In genomic region chr6:75268121-75268987, GRCh38 we compare ENCODE assay signal across 10 cellular contexts. TPM values are rescaled to one million over a fixed set of nuclear protein-coding genes. Genes with fewer than 3 reads are reported as not detected.
A peak's percentile ranks its signal among the peaks of the same experiment; 100 is the strongest.
DNase-seq lines count a peak whose midpoint lies in the region; ATAC-seq and TF ChIP-seq lines count a peak whose summit lies in the region.
"Had no signal": no experiment of that assay in that cellular context is flagged by ENCODE, and none has a peak within 500 bp of the region (broad histone marks: within the 10 kb centered on the region; RNA-seq: fewer than 3 reads in every experiment).

No MANE protein-coding gene starts in this region.

- H3K27ac Mint-ChIP-seq in activated T-helper 17 cell treated with anti-CD3 and anti-CD28 coated beads, Interleukin-2, amount 50 U/mL, for 72 hours: peak overlapping the region; percentile 21
- peak overlapping the region; percentile 17 for H3K27ac Mint-ChIP-seq in type B pancreatic cell

- H3K27me3 ChIP-seq in heart right ventricle: no peaks in the 10 kb centered on the region
- H3K27me3 ChIP-seq: BLaER1 treated with 17β-estradiol and CSF1 and Interleukin-3, amounts not matched to agents 10 nM and 100 nM had no signal

- peaks cover 64% of the 10 kb centered on the region for H3K36me3 Mint-ChIP-seq in activated T-helper 17 cell treated with anti-CD3 and anti-CD28 coated beads, Interleukin-2, amount 50 U/mL, for 72 hours (ENCODE audit: low read depth)
- peaks cover 38% of the 10 kb centered on the region for H3K36me3 Mint-ChIP-seq in type B pancreatic cell

- DNase-seq in left ventricle myocardium superior (no peak), heart right ventricle (no peak), iPS-NIHi11 (ENCODE audit: low spot score) (peak; percentile 33), type B pancreatic cell (ENCODE audit: extremely low spot score, unreplicated experiment) (no peak)

- 80 to 82% methylated on average over 5 of the region's 5 CpGs for WGBS in heart right ventricle, 2 donors

- ATAC-seq in left ventricle myocardium superior (peak; percentile 20), heart right ventricle (no peak), HG03571 (IDR thresholded peaks at IDR 0.05; ENCODE audit: unreplicated experiment) (no peak), HG03469 (IDR thresholded peaks at IDR 0.05; ENCODE audit: unreplicated experiment) (no peak), GM18858 (IDR thresholded peaks at IDR 0.05; ENCODE audit: unreplicated experiment) (no peak)
- peak; percentile 91 for ATAC-seq in activated T-helper 17 cell treated with anti-CD3 and anti-CD28 coated beads, Interleukin-2, amount 50 U/mL, for 72 hours (replicated peaks)

- H3K36me3 ChIP-seq in heart right ventricle: peaks cover 0 to 46% (median 13%) of the 10 kb centered on the region in 9 donors
- H3K36me3 ChIP-seq: thoracic aorta had no signal

- H3K4me3 ChIP-seq in heart right ventricle: no peak overlapping the region
- H3K4me3 ChIP-seq: BLaER1 treated with 17β-estradiol and CSF1 and Interleukin-3, amounts not matched to agents 10 nM and 100 nM; thoracic aorta had no signal

- peak overlapping the region in 3 of 10 donors; percentile 1 to 37 (median 21) for H3K27ac ChIP-seq in heart right ventricle

- H3K9me3 ChIP-seq in heart right ventricle: peaks cover 0 to 4% (median 0%) of the 10 kb centered on the region in 11 donors
- H3K9me3 ChIP-seq: thoracic aorta had no signal

- TF ChIP-seq CTCF in heart right ventricle (IDR thresholded peaks at IDR 0.05) (no peak), type B pancreatic cell (conservative IDR thresholded peaks at IDR 0.05) (no peak)

- peak overlapping the region; percentile 44 for H3K4me3 Mint-ChIP-seq in activated T-helper 17 cell treated with anti-CD3 and anti-CD28 coated beads, Interleukin-2, amount 50 U/mL, for 72 hours
- H3K4me3 Mint-ChIP-seq in type B pancreatic cell: peak overlapping the region; percentile 12

- peaks cover 3 to 55% (median 31%) of the 10 kb centered on the region in 9 donors for H3K4me1 ChIP-seq in heart right ventricle

- H3K4me1 Mint-ChIP-seq in activated T-helper 17 cell treated with anti-CD3 and anti-CD28 coated beads, Interleukin-2, amount 50 U/mL, for 72 hours: peaks cover 34% of the 10 kb centered on the region
- peaks cover 26% of the 10 kb centered on the region for H3K4me1 Mint-ChIP-seq in type B pancreatic cell (ENCODE audit: unreplicated experiment)

- no peaks in the 10 kb centered on the region for H3K9me3 Mint-ChIP-seq in activated T-helper 17 cell treated with anti-CD3 and anti-CD28 coated beads, Interleukin-2, amount 50 U/mL, for 72 hours
- peaks cover 13% of the 10 kb centered on the region for H3K9me3 Mint-ChIP-seq in type B pancreatic cell

- no peaks in the 10 kb centered on the region for H3K27me3 Mint-ChIP-seq in activated T-helper 17 cell treated with anti-CD3 and anti-CD28 coated beads, Interleukin-2, amount 50 U/mL, for 72 hours
- no peaks in the 10 kb centered on the region for H3K27me3 Mint-ChIP-seq in type B pancreatic cell

- intact Hi-C loops in left ventricle myocardium superior (cut with micrococcal nuclease) (no loop called here), heart right ventricle (cut with DNase I) (loop anchor here in 8 of 10 donors (2.0 to 5.0 kb wide), 6 partner anchors 234 to 259 kb away; no protein-coding TSS in a partner anchor)

RNA-seq across cellular contexts. Expression of gene TMEM30A, which starts 16.2 kb away (rescaled TPM):
- total RNA-seq in left ventricle myocardium superior: 43.9 TPM
- 10 to 100 TPM; 42.6 to 68.0 (median 55.9) TPM for total RNA-seq in heart right ventricle
- polyA plus RNA-seq in heart right ventricle: 10 to 100 TPM; 28.7 to 32.7 TPM
- total RNA-seq in activated T-helper 17 cell treated with anti-CD3 and anti-CD28 coated beads, Interleukin-2, amount 50 U/mL, for 72 hours: 100 to 1,000 TPM in 1 of 2 donors, 10 to 100 TPM in 1; 81.7 to 115 TPM
- 78.7 and 146 TPM in 2 replicates for total RNA-seq in type B pancreatic cell (ENCODE audit: low replicate concordance)

RNA-seq across cellular contexts. Expression of gene COX7A2, which starts 24.8 kb away (rescaled TPM):
- 911 TPM for total RNA-seq in left ventricle myocardium superior
- 1,000 to 10,000 TPM in 7 of 10 donors, 100 to 1,000 TPM in 3; 789 to 1,205 (median 1,111) TPM for total RNA-seq in heart right ventricle
- 100 to 1,000 TPM; 661 to 741 TPM for polyA plus RNA-seq in heart right ventricle
- total RNA-seq in activated T-helper 17 cell treated with anti-CD3 and anti-CD28 coated beads, Interleukin-2, amount 50 U/mL, for 72 hours: 100 to 1,000 TPM; 260 to 372 TPM
- total RNA-seq in type B pancreatic cell (ENCODE audit: low replicate concordance): 370 and 456 TPM in 2 replicates

Comparison
In these comparisons a context has a peak if more than half of its experiments do, and no peak if none do; other contexts are left out.
1. ATAC-seq: peak in left ventricle myocardium superior (single experiment) and activated T-helper 17 cell treated with anti-CD3 and anti-CD28 coated beads, Interleukin-2, amount 50 U/mL, for 72 hours (single experiment); none in heart right ventricle (0 of 8), HG03571 (single experiment), HG03469 (single experiment) and GM18858 (single experiment).